ENCODE assay signal across 19 cellular contexts in genomic region chr2:10897956-10898355, GRCh38. TPM values are rescaled to one million over a fixed set of nuclear protein-coding genes. Genes with fewer than 3 reads are reported as not detected.
"Had no signal": no experiment of that assay in that cellular context is flagged by ENCODE, and none has a peak within 500 bp of the region (broad histone marks: within the 10 kb centered on the region; RNA-seq: fewer than 3 reads in every experiment).

No MANE protein-coding gene starts in this region.

- ATAC-seq: left ventricle myocardium superior; natural killer cell treated with Interleukin-12 subunit alpha and Interleukin-12 subunit beta and Interleukin-15 and Interleukin-18, amount 100 ng/mL, for 72 hours; T-cell had no signal

- H3K9me3 Mint-ChIP-seq: activated naive CD4-positive, alpha-beta T cell treated with anti-CD3 and anti-CD28 coated beads, Interleukin-2, amount 10 ng/mL, durations not matched to agents 7 days and 5 days; activated T-helper 1 cell treated with anti-CD3 and anti-CD28 coated beads, Interleukin-12 subunit alpha, Interleukin-12 subunit beta, Interleukin-2, Interleukin-4 antibody, amounts not matched to agents 30 ng/mL and 10 ng/mL and 1 ng/mL, durations not matched to agents 14 hours and 24 hours and 36 hours; natural killer cell treated with Interleukin-12 subunit alpha and Interleukin-12 subunit beta and Interleukin-15 and Interleukin-18, amount 100 ng/mL, for 72 hours; stimulated activated naive CD8-positive, alpha-beta T cell treated with anti-CD3 and anti-CD28 coated beads, Interleukin-15, Interleukin-2, amounts not matched to agents 100 ng/mL and 50 ng/mL, for 24 hours; T-cell had no signal

- H3K36me3 Mint-ChIP-seq: activated naive CD4-positive, alpha-beta T cell treated with anti-CD3 and anti-CD28 coated beads, Interleukin-2, amount 10 ng/mL, durations not matched to agents 7 days and 5 days; brain; natural killer cell treated with Interleukin-12 subunit alpha and Interleukin-12 subunit beta and Interleukin-15 and Interleukin-18, amount 100 ng/mL, for 72 hours; T-cell had no signal

- H3K4me1 Mint-ChIP-seq: activated naive CD4-positive, alpha-beta T cell treated with anti-CD3 and anti-CD28 coated beads, Interleukin-2, amount 10 ng/mL, durations not matched to agents 7 days and 5 days; T-cell had no signal

- H3K36me3 ChIP-seq: heart left ventricle, thoracic aorta, WERI-Rb-1 had no signal

- DNase-seq: activated CD4-positive, alpha-beta T cell treated with anti-CD3 and anti-CD28 coated beads for 48 hours; activated naive CD4-positive, alpha-beta T cell treated with anti-CD3 and anti-CD28 coated beads, Interleukin-2, amount 10 ng/mL, durations not matched to agents 7 days and 5 days; endodermal cell; foreskin fibroblast; heart left ventricle; kidney; left ventricle myocardium superior; mesenchymal stem cell; occipital lobe; stimulated activated CD4-positive, alpha-beta T cell treated with anti-CD3 and anti-CD28 coated beads, Interleukin-4, amount 100 ng/mL, for 1 hour; stimulated activated CD8-positive, alpha-beta memory T cell treated with anti-CD3 and anti-CD28 coated beads, Interleukin-4, amount 100 ng/mL, for 48 hours; T-cell; WERI-Rb-1 had no signal

- H3K9me3 ChIP-seq: heart left ventricle, thoracic aorta had no signal

- H3K27ac ChIP-seq: heart left ventricle, thoracic aorta, WERI-Rb-1 had no signal

- H3K27ac Mint-ChIP-seq: activated naive CD4-positive, alpha-beta T cell treated with anti-CD3 and anti-CD28 coated beads, Interleukin-2, amount 10 ng/mL, durations not matched to agents 7 days and 5 days; activated T-helper 1 cell treated with anti-CD3 and anti-CD28 coated beads, Interleukin-12 subunit alpha, Interleukin-12 subunit beta, Interleukin-2, Interleukin-4 antibody, amounts not matched to agents 30 ng/mL and 10 ng/mL and 1 ng/mL, durations not matched to agents 14 hours and 24 hours and 36 hours; brain; endodermal cell; natural killer cell treated with Interleukin-12 subunit alpha and Interleukin-12 subunit beta and Interleukin-15 and Interleukin-18, amount 100 ng/mL, for 72 hours; stimulated activated naive CD8-positive, alpha-beta T cell treated with anti-CD3 and anti-CD28 coated beads, Interleukin-15, Interleukin-2, amounts not matched to agents 100 ng/mL and 50 ng/mL, for 24 hours; T-cell had no signal

- H3K4me3 Mint-ChIP-seq: activated naive CD4-positive, alpha-beta T cell treated with anti-CD3 and anti-CD28 coated beads, Interleukin-2, amount 10 ng/mL, durations not matched to agents 7 days and 5 days; activated T-helper 1 cell treated with anti-CD3 and anti-CD28 coated beads, Interleukin-12 subunit alpha, Interleukin-12 subunit beta, Interleukin-2, Interleukin-4 antibody, amounts not matched to agents 30 ng/mL and 10 ng/mL and 1 ng/mL, durations not matched to agents 14 hours and 24 hours and 36 hours; brain; endodermal cell; natural killer cell treated with Interleukin-12 subunit alpha and Interleukin-12 subunit beta and Interleukin-15 and Interleukin-18, amount 100 ng/mL, for 72 hours; stimulated activated naive CD8-positive, alpha-beta T cell treated with anti-CD3 and anti-CD28 coated beads, Interleukin-15, Interleukin-2, amounts not matched to agents 100 ng/mL and 50 ng/mL, for 24 hours; T-cell had no signal

- H3K4me3 ChIP-seq: heart left ventricle, thoracic aorta had no signal

- H3K27me3 ChIP-seq: heart left ventricle had no signal

- H3K4me1 ChIP-seq: heart left ventricle had no signal

RNA-seq across cellular contexts. Expression of gene KCNF1, which starts 13.8 kb away (rescaled TPM):
- total RNA-seq: activated T-helper 1 cell treated with anti-CD3 and anti-CD28 coated beads, Interleukin-12 subunit alpha, Interleukin-12 subunit beta, Interleukin-2, Interleukin-4 antibody, amounts not matched to agents 30 ng/mL and 10 ng/mL and 1 ng/mL, durations not matched to agents 14 hours and 24 hours and 36 hours; chondrocyte; natural killer cell treated with Interleukin-12 subunit alpha and Interleukin-12 subunit beta and Interleukin-15 and Interleukin-18, amount 100 ng/mL, for 72 hours; T-cell; thoracic aorta had no signal
